ENCODE assay signal across 22 cellular contexts in the genomic region with DNA sequence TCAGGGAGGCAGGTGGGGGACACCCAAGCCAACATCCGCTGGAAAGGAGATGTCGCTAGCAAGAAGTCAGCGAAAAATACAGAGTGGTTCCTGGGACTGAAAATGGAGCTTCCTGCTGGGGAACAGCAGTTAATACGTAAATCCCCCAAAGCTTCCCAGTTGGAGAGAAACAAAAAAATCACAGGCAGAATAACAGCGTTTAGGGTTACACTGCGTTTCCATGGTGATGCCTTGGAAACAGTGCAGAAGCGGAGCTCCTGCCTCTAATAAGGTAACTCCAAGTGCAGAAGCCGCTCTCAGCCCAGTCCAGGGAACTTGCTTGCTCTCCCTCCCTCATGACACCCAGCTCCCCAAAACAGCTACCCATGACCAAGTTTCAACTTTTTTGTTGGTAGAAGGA.
DNase-seq lines count a peak whose midpoint lies in the region; ATAC-seq and TF ChIP-seq lines count a peak whose summit lies in the region.
"Had no signal": no experiment of that assay in that cellular context is flagged by ENCODE, and none has a peak within 500 bp of the region (broad histone marks: within the 10 kb centered on the region; RNA-seq: fewer than 3 reads in every experiment).

No MANE protein-coding gene starts in this region.

- peaks cover 26% of the 10 kb centered on the region for H3K36me3 Mint-ChIP-seq in brain

- no peak overlapping the region for H2AFZ ChIP-seq in smooth muscle cell (ENCODE audit: low read depth)

- H3K36me3 ChIP-seq in smooth muscle cell (ENCODE audit: low read depth): no peaks in the 10 kb centered on the region

- no peak overlapping the region for H3K9ac ChIP-seq in smooth muscle cell (ENCODE audit: low read depth)

- H3K9me3 ChIP-seq in smooth muscle cell (replicated peaks; ENCODE audit: low read depth): no peaks in the 10 kb centered on the region
- H3K9me3 ChIP-seq: A549; BLaER1 treated with 17β-estradiol and CSF1 and Interleukin-3, amounts not matched to agents 10 nM and 100 nM; right atrium auricular region had no signal

- peaks cover 93% of the 10 kb centered on the region for H4K20me1 ChIP-seq in smooth muscle cell (ENCODE audit: low read depth)

- intact Hi-C loops in Right ventricle myocardium inferior (cut with DNase I) (no loop called here), left cardiac atrium (cut with DNase I) (loop anchor here in 1 of 2 donors (10.0 kb wide), 1 partner anchor 128 kb away; no protein-coding TSS in a partner anchor)

- peaks cover 2% of the 10 kb centered on the region for H3K27me3 Mint-ChIP-seq in brain
- H3K27me3 Mint-ChIP-seq: central memory CD8-positive, alpha-beta T cell had no signal

- no peaks in the 10 kb centered on the region for H3K27me3 ChIP-seq in smooth muscle cell (ENCODE audit: low read depth)
- H3K27me3 ChIP-seq: BLaER1 treated with 17β-estradiol and CSF1 and Interleukin-3, amounts not matched to agents 10 nM and 100 nM; right atrium auricular region had no signal

- 92% methylated on average over 8 of the region's 8 CpGs for WGBS in smooth muscle cell (ENCODE audit: low lambda C conversion rate)

- peak overlapping the region in 1 of 5 experiments; percentile 48 for H3K4me3 Mint-ChIP-seq in brain
- H3K4me3 Mint-ChIP-seq: central memory CD8-positive, alpha-beta T cell; WTC11 had no signal

- DNase-seq in Right ventricle myocardium inferior (ENCODE audit: missing footprints) (peak; percentile 6), left cardiac atrium (no peak), left kidney (ENCODE audit: low read depth, low spot score) (peak; percentile 95), smooth muscle cell (lab: John Stamatoyannopoulos, UW; ENCODE audit: unreplicated experiment) (no peak), NCI-H1417 treated with DMSO at 0.1 percent for 48 hours (lab: John Stamatoyannopoulos, UW) (no peak)
- no peak for DNase-seq in stimulated activated naive CD4-positive, alpha-beta T cell (lab: John Stamatoyannopoulos, UW)
- DNase-seq: activated CD4-positive, alpha-beta T cell treated with anti-CD3 and anti-CD28 coated beads, Interleukin-2, amount 50 U/mL, for 4 hours; activated naive CD4-positive, alpha-beta T cell treated with Interleukin-2 at 50 U/mL for 16 hours; amniotic stem cell; DND-41; NCI-H1105; NCI-H82; T-helper 9 cell; trophoblast cell had no signal

- H3K4me1 Mint-ChIP-seq in brain: peaks cover 60% of the 10 kb centered on the region

- peaks cover 0 to 3% (median 0%) of the 10 kb centered on the region in 5 experiments for H3K9me3 Mint-ChIP-seq in brain
- H3K9me3 Mint-ChIP-seq: central memory CD8-positive, alpha-beta T cell; WTC11 had no signal

- H3K4me2 ChIP-seq in smooth muscle cell: no peak overlapping the region
- H3K4me2 ChIP-seq: A549 had no signal

- no peak overlapping the region for H3K4me3 ChIP-seq in smooth muscle cell
- H3K4me3 ChIP-seq: A549; BLaER1 treated with 17β-estradiol and CSF1 and Interleukin-3, amounts not matched to agents 10 nM and 100 nM; right atrium auricular region had no signal

- peak overlapping the region; percentile 38 to 87 (median 70) for H3K27ac Mint-ChIP-seq in brain
- H3K27ac Mint-ChIP-seq: WTC11 had no signal

- TF ChIP-seq CTCF in brain (conservative IDR thresholded peaks at IDR 0.05) (no peak), smooth muscle cell (IDR thresholded peaks at IDR 0.05; ENCODE audit: borderline replicate concordance, insufficient read depth, poor library complexity, severe bottlenecking) (no peak)

- no peaks in the 10 kb centered on the region for H3F3A ChIP-seq in smooth muscle cell (ENCODE audit: low read depth)

- ATAC-seq in Right ventricle myocardium inferior (no peak), left cardiac atrium (no peak), HG02840 (IDR thresholded peaks at IDR 0.05; ENCODE audit: low FRiP score, unreplicated experiment) (no peak)
- ATAC-seq: A549, WTC11 had no signal

- H3K79me2 ChIP-seq in smooth muscle cell (ENCODE audit: low read depth): no peaks in the 10 kb centered on the region

- no peak overlapping the region for H3K27ac ChIP-seq in smooth muscle cell (ENCODE audit: low read depth)
- H3K27ac ChIP-seq: epithelial cell of prostate, right atrium auricular region had no signal

- H3K4me1 ChIP-seq in smooth muscle cell (ENCODE audit: low read depth): peaks cover 7% of the 10 kb centered on the region
- H3K4me1 ChIP-seq: A549 had no signal

Comparison
In these comparisons a context has a peak if more than half of its experiments do, and no peak if none do; other contexts are left out.
1. DNase-seq: peak in Right ventricle myocardium inferior (single experiment) and left kidney (single experiment); none in left cardiac atrium (single experiment), smooth muscle cell (single experiment), stimulated activated naive CD4-positive, alpha-beta T cell (0 of 6) and NCI-H1417 treated with DMSO at 0.1 percent for 48 hours (single experiment).